14 cellular contexts compared by ENCODE assay signal in genomic region chr10:119257894-119258293, GRCh38. TPM values are rescaled to one million over a fixed set of nuclear protein-coding genes. Genes with fewer than 3 reads are reported as not detected.
DNase-seq lines count a peak whose midpoint lies in the region; ATAC-seq and TF ChIP-seq lines count a peak whose summit lies in the region.
"Had no signal": no experiment of that assay in that cellular context is flagged by ENCODE, and none has a peak within 500 bp of the region (broad histone marks: within the 10 kb centered on the region; RNA-seq: fewer than 3 reads in every experiment).

No MANE protein-coding gene starts in this region.

- no peak overlapping the region for H3K4me2 ChIP-seq in neural progenitor cell

- no peak overlapping the region for H2AFZ ChIP-seq in neural progenitor cell (replicated peaks)

- CTCF ChIA-PET in CD4-positive, alpha-beta memory T cell (lab: Charles Lee; ENCODE audit: partially characterized antibody) = no interaction called here
- CTCF ChIA-PET in Panc1 (lab: Charles Lee) = no interaction called here

- no peak overlapping the region for H3K27ac ChIP-seq in CD4-positive, alpha-beta memory T cell (ENCODE audit: low read depth, low read length)
- H3K27ac ChIP-seq in Panc1 (ENCODE audit: low read length) (peak overlapping the region; percentile 65), neural progenitor cell (no peak overlapping the region)
- H3K27ac ChIP-seq: Peyer's patch had no signal

- ATAC-seq in Panc1 (no peak), GM21737 (IDR thresholded peaks at IDR 0.05; ENCODE audit: unreplicated experiment) (no peak), HG02763 (IDR thresholded peaks at IDR 0.05; ENCODE audit: unreplicated experiment) (no peak)

- H3K27me3 ChIP-seq in CD4-positive, alpha-beta memory T cell (ENCODE audit: insufficient read depth, low read length) = no peaks in the 10 kb centered on the region
- H3K27me3 ChIP-seq in Panc1 (ENCODE audit: control insufficient read depth, insufficient read depth, low read length) = no peaks in the 10 kb centered on the region
- H3K27me3 ChIP-seq in neural progenitor cell = no peaks in the 10 kb centered on the region
- H3K27me3 ChIP-seq: Peyer's patch had no signal

- no peaks in the 10 kb centered on the region for H4K20me1 ChIP-seq in neural progenitor cell (ENCODE audit: low read depth)

- H3F3A ChIP-seq in neural progenitor cell (ENCODE audit: low read depth) = no peaks in the 10 kb centered on the region

- no peaks in the 10 kb centered on the region for H3K27me3 Mint-ChIP-seq in CD4-positive, alpha-beta memory T cell
- peaks cover 0 to 2% (median 0%) of the 10 kb centered on the region in 3 donors for H3K27me3 Mint-ChIP-seq in immature natural killer cell (ENCODE audit: low read depth in 3 of 3)
- H3K27me3 Mint-ChIP-seq in neural progenitor cell (ENCODE audit: insufficient read depth, low read depth) = peaks cover 6% of the 10 kb centered on the region

- peak overlapping the region in 5 of 7 donors; percentile 25 to 85 (median 33) for H3K27ac Mint-ChIP-seq in CD4-positive, alpha-beta memory T cell
- H3K27ac Mint-ChIP-seq in immature natural killer cell = peak overlapping the region in 5 of 6 donors; percentile 19 to 62 (median 40)
- H3K27ac Mint-ChIP-seq in neural progenitor cell = peak overlapping the region; percentile 54

- no peaks in the 10 kb centered on the region for H3K36me3 ChIP-seq in CD4-positive, alpha-beta memory T cell (ENCODE audit: insufficient read depth, low read length)
- H3K36me3 ChIP-seq in Panc1 (ENCODE audit: control insufficient read depth, insufficient read depth, low read length) (no peaks in the 10 kb centered on the region), neural progenitor cell (no peaks in the 10 kb centered on the region)
- H3K36me3 ChIP-seq: Peyer's patch had no signal

- POLR2A ChIA-PET in CD4-positive, alpha-beta memory T cell (lab: Charles Lee; ENCODE audit: partially characterized antibody) = no interaction called here
- POLR2A ChIA-PET in Panc1 (lab: Charles Lee) = no interaction called here

- H3K36me3 Mint-ChIP-seq in CD4-positive, alpha-beta memory T cell = peaks cover 0 to 3% of the 10 kb centered on the region in 2 donors
- H3K36me3 Mint-ChIP-seq in immature natural killer cell = no peaks in the 10 kb centered on the region
- peaks cover 4% of the 10 kb centered on the region for H3K36me3 Mint-ChIP-seq in neural progenitor cell

- no peaks in the 10 kb centered on the region for H3K9me3 Mint-ChIP-seq in CD4-positive, alpha-beta memory T cell
- H3K9me3 Mint-ChIP-seq in immature natural killer cell = no peaks in the 10 kb centered on the region
- peaks cover 13% of the 10 kb centered on the region for H3K9me3 Mint-ChIP-seq in neural progenitor cell

- intact Hi-C loops in CD4-positive, alpha-beta memory T cell (cut with micrococcal nuclease) = no loop called here
- intact Hi-C loops in Panc1 (cut with micrococcal nuclease; ENCODE audit: unreplicated experiment) = no loop called here

- no peaks in the 10 kb centered on the region for H3K4me1 ChIP-seq in CD4-positive, alpha-beta memory T cell (ENCODE audit: insufficient read depth, low read length)
- peaks cover 32% of the 10 kb centered on the region for H3K4me1 ChIP-seq in Panc1 (ENCODE audit: control insufficient read depth, insufficient read depth, low read length)
- H3K4me1 ChIP-seq in neural progenitor cell = peaks cover 19% of the 10 kb centered on the region

- DNase-seq in CD4-positive, alpha-beta memory T cell = no peak
- DNase-seq in Panc1 (ENCODE audit: low read depth, low spot score) (no peak), immature natural killer cell (no peak), neural progenitor cell (ENCODE audit: low spot score) (no peak), kidney glomerular epithelial cell (lab: John Stamatoyannopoulos, UW) (no peak), foreskin fibroblast (no peak)
- DNase-seq: H9, NCI-H1417, NCI-H2029, NCI-H510A treated with DMSO at 0.1 percent for 48 hours, Peyer's patch, SHP77 had no signal

- H3K4me3 ChIP-seq in CD4-positive, alpha-beta memory T cell (ENCODE audit: low read length in 2 of 2) = no peak overlapping the region
- H3K4me3 ChIP-seq in Panc1 (ENCODE audit: low read depth in 2 of 2, low read length in 2 of 2) = no peak overlapping the region
- H3K4me3 ChIP-seq in neural progenitor cell = no peak overlapping the region
- H3K4me3 ChIP-seq in foreskin fibroblast (ENCODE audit: low read depth in 1 of 2, low read length in 2 of 2) = no peak overlapping the region
- H3K4me3 ChIP-seq: Peyer's patch had no signal

- peaks cover 0 to 18% (median 6%) of the 10 kb centered on the region in 4 donors for H3K4me1 Mint-ChIP-seq in CD4-positive, alpha-beta memory T cell
- H3K4me1 Mint-ChIP-seq in immature natural killer cell (peaks cover 17% of the 10 kb centered on the region in 2 donors), neural progenitor cell (peaks cover 33% of the 10 kb centered on the region)

- no peaks in the 10 kb centered on the region for H3K79me2 ChIP-seq in neural progenitor cell (ENCODE audit: low read depth)

- TF ChIP-seq CTCF in Panc1 (IDR thresholded peaks at IDR 0.05) = no peak
- no peak for TF ChIP-seq CTCF in neural progenitor cell (IDR thresholded peaks at IDR 0.05)
- TF ChIP-seq CTCF in foreskin fibroblast (IDR thresholded peaks at IDR 0.05; ENCODE audit: low read depth, low read length) = no peak

- no peak overlapping the region for H3K9ac ChIP-seq in neural progenitor cell

- in situ Hi-C loops in Panc1 (cut with HindIII; ENCODE audit: low pct_unique_long_range_greater_than_20kb, low sequenced_read_pairs) = no loop called here

- no TSS peak for BruUV-seq in Panc1 (replicated peaks; lab: Mats Ljungman, UMichigan)

- H3K9me3 ChIP-seq in CD4-positive, alpha-beta memory T cell (ENCODE audit: control insufficient read depth in 1 of 2, low read length in 2 of 2) = no peaks in the 10 kb centered on the region
- H3K9me3 ChIP-seq in Panc1 (ENCODE audit: control insufficient read depth, insufficient read depth, low read depth, low read length) = no peaks in the 10 kb centered on the region
- H3K9me3 ChIP-seq in neural progenitor cell (ENCODE audit: low read depth) = no peaks in the 10 kb centered on the region
- H3K9me3 ChIP-seq: Peyer's patch had no signal

- no peak overlapping the region for H3K4me3 Mint-ChIP-seq in CD4-positive, alpha-beta memory T cell
- H3K4me3 Mint-ChIP-seq in immature natural killer cell (no peak overlapping the region), neural progenitor cell (no peak overlapping the region)
- H3K4me3 Mint-ChIP-seq: H9 had no signal

RNA-seq across cellular contexts. Expression of gene GRK5, which starts 50.5 kb away (rescaled TPM):
- total RNA-seq in CD4-positive, alpha-beta memory T cell = 10 to 100 TPM; 26.7 to 27.9 TPM
- polyA plus RNA-seq in CD4-positive, alpha-beta memory T cell = 10 to 100 TPM in 1 of 2 donors, 1 to 10 TPM in 1; 7.6 to 10.6 TPM
- total RNA-seq in Panc1 (2021; ENCODE audit: unreplicated experiment) (29.0 TPM), neural progenitor cell (ENCODE audit: low replicate concordance) (4.3 and 6.2 TPM in 2 replicates)
- polyA plus RNA-seq in Panc1 (2012; ENCODE audit: insufficient read length) = 23.6 TPM
- 10 to 100 TPM in 1 of 3 donors, 1 to 10 TPM in 2; 2.1 to 12.4 (median 3.3) TPM for polyA plus RNA-seq in immature natural killer cell
